8 cellular contexts compared by ENCODE assay signal in genomic region chr3:53114011-53114400, GRCh38. TPM values are rescaled to one million over a fixed set of nuclear protein-coding genes. Genes with fewer than 3 reads are reported as not detected.
A peak's percentile ranks its signal among the peaks of the same experiment; 100 is the strongest.
DNase-seq lines count a peak whose midpoint lies in the region; ATAC-seq, FAIRE-seq and TF ChIP-seq lines count a peak whose summit lies in the region.

No MANE protein-coding gene starts in this region.

- H3K79me2 ChIP-seq in ACC112 (ENCODE audit: control insufficient read depth, insufficient read depth, low read length, unreplicated experiment): no peaks in the 10 kb centered on the region

- H3K4me3 ChIP-seq in ACC112 (ENCODE audit: low read depth, low read length): no peak overlapping the region

- FAIRE-seq in HTR-8/SVneo (lab: Jason Lieb, UNC): peak; percentile 49

- TF ChIP-seq CTCF in natural killer cell (IDR thresholded peaks at IDR 0.05): peak; percentile 81

- H3K4me1 ChIP-seq in ACC112 (ENCODE audit: control insufficient read depth, insufficient read depth, low read length, unreplicated experiment): peaks cover 28% of the 10 kb centered on the region

- H3K27me3 Mint-ChIP-seq in natural killer cell (ENCODE audit: low read depth in 2 of 2): no peaks in the 10 kb centered on the region
- H3K27me3 Mint-ChIP-seq in stimulated activated memory B cell treated with anti-CD40 and anti-IgM and Interleukin-4, amounts not matched to agents 10 μg/mL and 1 μg/mL and 100 μg/mL, for 72 hours: no peaks in the 10 kb centered on the region

- H3K4me1 Mint-ChIP-seq in natural killer cell: no peaks in the 10 kb centered on the region
- no peaks in the 10 kb centered on the region for H3K4me1 Mint-ChIP-seq in stimulated activated memory B cell treated with anti-CD40 and anti-IgM and Interleukin-4, amounts not matched to agents 10 μg/mL and 1 μg/mL and 100 μg/mL, for 72 hours

- no peaks in the 10 kb centered on the region for H3K27me3 ChIP-seq in ACC112 (ENCODE audit: insufficient read depth, low read length)

- ATAC-seq in GM18508 (IDR thresholded peaks at IDR 0.05; ENCODE audit: insufficient read depth, unreplicated experiment) (peak; percentile 57), natural killer cell (peak; percentile 88 to 99 (median 95))
- ATAC-seq in stimulated activated memory B cell treated with anti-CD40 and anti-IgM and Interleukin-4, amounts not matched to agents 10 μg/mL and 1 μg/mL and 100 μg/mL, for 72 hours: peak; percentile 86

- peak; percentile 89 for DNase-seq in HTR-8/SVneo (ENCODE audit: insufficient read length, low spot score)
- DNase-seq in OCI-M2 (lab: John Stamatoyannopoulos, UW; ENCODE audit: unreplicated experiment): peak; percentile 24
- peak; percentile 73 for DNase-seq in activated T-cell treated with anti-CD3 and anti-CD28 coated beads, Interleukin-2, amount 50 U/mL, for 1 hour
- peak; percentile 59 for DNase-seq in fibroblast of gingiva (ENCODE audit: low read depth)
- peak; percentile 69 for DNase-seq in natural killer cell

- H3K9me3 Mint-ChIP-seq in natural killer cell: no peaks in the 10 kb centered on the region
- H3K9me3 Mint-ChIP-seq in stimulated activated memory B cell treated with anti-CD40 and anti-IgM and Interleukin-4, amounts not matched to agents 10 μg/mL and 1 μg/mL and 100 μg/mL, for 72 hours: no peaks in the 10 kb centered on the region

- H3K27ac Mint-ChIP-seq in natural killer cell: no peak overlapping the region
- H3K27ac Mint-ChIP-seq in stimulated activated memory B cell treated with anti-CD40 and anti-IgM and Interleukin-4, amounts not matched to agents 10 μg/mL and 1 μg/mL and 100 μg/mL, for 72 hours: no peak overlapping the region

- peaks cover 11% of the 10 kb centered on the region for H3K36me3 Mint-ChIP-seq in natural killer cell
- peaks cover 24% of the 10 kb centered on the region for H3K36me3 Mint-ChIP-seq in stimulated activated memory B cell treated with anti-CD40 and anti-IgM and Interleukin-4, amounts not matched to agents 10 μg/mL and 1 μg/mL and 100 μg/mL, for 72 hours

- H3K4me3 Mint-ChIP-seq in natural killer cell: no peak overlapping the region
- H3K4me3 Mint-ChIP-seq in stimulated activated memory B cell treated with anti-CD40 and anti-IgM and Interleukin-4, amounts not matched to agents 10 μg/mL and 1 μg/mL and 100 μg/mL, for 72 hours: no peak overlapping the region

- H3K27ac ChIP-seq in ACC112 (ENCODE audit: low read depth, low read length): peak overlapping the region; percentile 13; the same call in 1 of the 2 replicates

- peaks cover 6% of the 10 kb centered on the region for H3K36me3 ChIP-seq in ACC112 (ENCODE audit: insufficient read depth, low read length)

- H2AFZ ChIP-seq in ACC112 (ENCODE audit: low read length, unreplicated experiment): no peak overlapping the region

- intact Hi-C loops in natural killer cell (cut with micrococcal nuclease): loop anchor here (1.0 to 5.0 kb wide), 2 partner anchors 82 to 593 kb away; no protein-coding TSS in a partner anchor

RNA-seq across cellular contexts. Expression of gene RFT1, which starts 16.2 kb away (rescaled TPM):
- 10 to 100 TPM; 13.3 to 17.2 (median 14.1) TPM for total RNA-seq in natural killer cell

RNA-seq across cellular contexts. Expression of gene PRKCD, which starts 47.0 kb away (rescaled TPM):
- total RNA-seq in natural killer cell: 10 to 100 TPM; 31.7 to 60.0 (median 36.3) TPM

Comparison
In these comparisons a context has a peak if more than half of its experiments do, and no peak if none do; other contexts are left out.
1. DNase-seq: peak in every context shown above with its lines; median percentile 89 in HTR-8/SVneo; 73 in activated T-cell treated with anti-CD3 and anti-CD28 coated beads, Interleukin-2, amount 50 U/mL, for 1 hour; 69 in natural killer cell; 59 in fibroblast of gingiva; 24 in OCI-M2.